Comparison of ENCODE assay signal across 19 cellular contexts in the genomic region with DNA sequence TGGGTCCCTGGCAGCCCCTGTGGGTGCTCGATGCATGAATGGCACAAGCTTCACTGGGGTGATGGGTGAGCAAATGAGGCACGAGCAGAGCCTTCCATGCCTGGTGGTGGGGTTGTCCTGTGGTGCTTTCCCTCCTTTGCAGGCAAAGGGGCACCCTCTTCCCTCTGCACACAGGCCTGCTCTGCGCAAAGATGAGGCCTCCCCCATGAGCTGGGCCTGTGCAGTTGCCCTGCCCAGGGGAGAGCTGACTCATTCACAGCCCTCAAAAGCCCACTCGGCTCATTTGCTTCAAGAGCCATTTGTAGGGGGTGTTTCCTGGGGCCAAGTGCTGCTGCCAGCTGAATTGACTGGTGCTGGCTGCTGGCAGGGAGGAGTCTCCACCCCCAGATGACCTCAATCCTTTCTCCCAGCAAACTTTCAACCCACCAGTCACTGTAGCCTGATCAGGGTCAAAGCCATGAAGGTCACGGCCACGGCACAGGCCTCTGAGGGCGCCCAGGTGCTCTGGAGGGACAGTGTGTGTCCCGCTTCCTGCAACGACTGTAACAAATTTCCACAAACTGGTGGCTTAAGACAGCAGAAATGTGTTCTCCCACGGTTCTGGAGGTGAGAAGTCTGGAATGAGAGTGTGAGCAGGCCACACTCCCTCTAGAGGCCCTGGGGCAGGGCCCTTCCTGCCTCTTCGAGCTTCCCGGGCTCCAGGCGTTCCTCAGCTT. TPM values are rescaled to one million over a fixed set of nuclear protein-coding genes. Genes with fewer than 3 reads are reported as not detected.
DNase-seq lines count a peak whose midpoint lies in the region; ATAC-seq and TF ChIP-seq lines count a peak whose summit lies in the region.
"Had no signal": no experiment of that assay in that cellular context is flagged by ENCODE, and none has a peak within 500 bp of the region (broad histone marks: within the 10 kb centered on the region; RNA-seq: fewer than 3 reads in every experiment).

No MANE protein-coding gene starts in this region.

- H3K27ac Mint-ChIP-seq in nephron progenitor cell (no peak overlapping the region), progenitor cell of endocrine pancreas (no peak overlapping the region)
- H3K27ac Mint-ChIP-seq: activated T-cell treated with anti-CD3 and anti-CD28 coated beads, Interleukin-2, amount 50 U/mL, for 24 hours; CD4-positive, alpha-beta memory T cell had no signal

- DNase-seq in M059J (ENCODE audit: low read depth) = peak; percentile 17
- DNase-seq in left ventricle myocardium inferior = no peak
- peak; percentile 21 for DNase-seq in nephron progenitor cell
- no peak for DNase-seq in progenitor cell of endocrine pancreas (ENCODE audit: low spot score, unreplicated experiment)
- no peak for DNase-seq in globus pallidus (ENCODE audit: low spot score)
- DNase-seq in foreskin fibroblast = no peak
- DNase-seq: activated CD4-positive, alpha-beta T cell treated with anti-CD3 and anti-CD28 coated beads, Interleukin-2, amount 50 U/mL, for 1 hour; activated T-cell treated with anti-CD3 and anti-CD28 coated beads, Interleukin-2, amount 50 U/mL, for 24 hours; CD4-positive, alpha-beta memory T cell; EL; glutamatergic neuron; MV-4-11; NCI-H774; stomach had no signal

- no peak for ATAC-seq in HG03025 (IDR thresholded peaks at IDR 0.05; ENCODE audit: low FRiP score, unreplicated experiment)
- ATAC-seq: activated naive CD4-positive, alpha-beta T cell treated with anti-CD3 and anti-CD28 coated beads, Interleukin-2, amount 50 U/mL, for 72 hours had no signal

- H3K9ac ChIP-seq in BLaER1 treated with 17β-estradiol and CSF1 and Interleukin-3, amounts not matched to agents 10 nM and 100 nM = 0 out of 22 replicates have a peak overlapping the region, but pooled peaks of 1 of the 11 experiments have one; percentile 41

- H3K4me3 ChIP-seq in BLaER1 treated with 17β-estradiol and CSF1 and Interleukin-3, amounts not matched to agents 10 nM and 100 nM = no peak overlapping the region
- H3K4me3 ChIP-seq in left ventricle myocardium inferior = no peak overlapping the region
- no peak overlapping the region for H3K4me3 ChIP-seq in foreskin fibroblast (ENCODE audit: low read depth in 1 of 2, low read length in 2 of 2)
- H3K4me3 ChIP-seq: stomach had no signal

- no peaks in the 10 kb centered on the region for H3K27me3 ChIP-seq in BLaER1 treated with 17β-estradiol and CSF1 and Interleukin-3, amounts not matched to agents 10 nM and 100 nM
- H3K27me3 ChIP-seq in left ventricle myocardium inferior (ENCODE audit: low read depth) = peaks cover 24% of the 10 kb centered on the region

- no peak for TF ChIP-seq CTCF in left ventricle myocardium inferior (IDR thresholded peaks at IDR 0.05; ENCODE audit: borderline replicate concordance)
- TF ChIP-seq CTCF in nephron progenitor cell (IDR thresholded peaks at IDR 0.05) = no peak
- TF ChIP-seq CTCF in progenitor cell of endocrine pancreas (IDR thresholded peaks at IDR 0.05; ENCODE audit: unreplicated experiment) = no peak
- TF ChIP-seq CTCF in foreskin fibroblast (IDR thresholded peaks at IDR 0.05; ENCODE audit: low read depth, low read length) = no peak

- H3K36me3 Mint-ChIP-seq in nephron progenitor cell (ENCODE audit: low read depth) (no peaks in the 10 kb centered on the region), progenitor cell of endocrine pancreas (ENCODE audit: insufficient read depth) (no peaks in the 10 kb centered on the region)
- H3K36me3 Mint-ChIP-seq: activated naive CD4-positive, alpha-beta T cell treated with anti-CD3 and anti-CD28 coated beads, Interleukin-2, amount 50 U/mL, for 72 hours; brain; CD4-positive, alpha-beta memory T cell had no signal

- intact Hi-C loops in left ventricle myocardium inferior (cut with micrococcal nuclease) = no loop called here

- no peaks in the 10 kb centered on the region for H4K20me1 ChIP-seq in BLaER1 treated with 17β-estradiol and CSF1 and Interleukin-3, amounts not matched to agents 10 nM and 100 nM

- peaks cover 0 to 41% (median 17%) of the 10 kb centered on the region in 10 experiments; a peak in 15 of 20 replicates for H3K4me1 ChIP-seq in BLaER1 treated with 17β-estradiol and CSF1 and Interleukin-3, amounts not matched to agents 10 nM and 100 nM
- peaks cover 8% of the 10 kb centered on the region for H3K4me1 ChIP-seq in left ventricle myocardium inferior
- H3K4me1 ChIP-seq: stomach had no signal

- H3K27me3 Mint-ChIP-seq in nephron progenitor cell (ENCODE audit: low read depth, poor library complexity) = peaks cover 31% of the 10 kb centered on the region
- H3K27me3 Mint-ChIP-seq in progenitor cell of endocrine pancreas = peaks cover 20% of the 10 kb centered on the region

- peak overlapping the region; percentile 9 for H3K4me3 Mint-ChIP-seq in nephron progenitor cell
- H3K4me3 Mint-ChIP-seq in progenitor cell of endocrine pancreas (ENCODE audit: low read depth) = no peak overlapping the region
- H3K4me3 Mint-ChIP-seq: activated T-cell treated with anti-CD3 and anti-CD28 coated beads, Interleukin-2, amount 50 U/mL, for 24 hours; CD4-positive, alpha-beta memory T cell had no signal

- H3K9me3 Mint-ChIP-seq in nephron progenitor cell (no peaks in the 10 kb centered on the region), progenitor cell of endocrine pancreas (ENCODE audit: low read depth) (no peaks in the 10 kb centered on the region)
- H3K9me3 Mint-ChIP-seq: activated naive CD4-positive, alpha-beta T cell treated with anti-CD3 and anti-CD28 coated beads, Interleukin-2, amount 50 U/mL, for 72 hours; activated T-cell treated with anti-CD3 and anti-CD28 coated beads, Interleukin-2, amount 50 U/mL, for 24 hours; CD4-positive, alpha-beta memory T cell had no signal

- H3K4me1 Mint-ChIP-seq in nephron progenitor cell (peaks cover 32% of the 10 kb centered on the region), progenitor cell of endocrine pancreas (ENCODE audit: low read depth) (peaks cover 8% of the 10 kb centered on the region)
- H3K4me1 Mint-ChIP-seq: CD4-positive, alpha-beta memory T cell had no signal

- H3K4me2 ChIP-seq in BLaER1 treated with 17β-estradiol and CSF1 and Interleukin-3, amounts not matched to agents 10 nM and 100 nM = peak overlapping the region in 6 of 11 experiments; percentile 20 to 41 (median 28); a peak in 11 of 22 replicates

- peaks cover 9 to 17% (median 11%) of the 10 kb centered on the region in 11 experiments; a peak in 19 of 22 replicates for H3K9me3 ChIP-seq in BLaER1 treated with 17β-estradiol and CSF1 and Interleukin-3, amounts not matched to agents 10 nM and 100 nM (replicated peaks in 1 of 11)
- no peaks in the 10 kb centered on the region for H3K9me3 ChIP-seq in left ventricle myocardium inferior (replicated peaks)
- H3K9me3 ChIP-seq: stomach had no signal

- 0 out of 22 replicates have a peak overlapping the region, but pooled peaks of 2 of the 11 experiments have one; percentile 1 for H3K27ac ChIP-seq in BLaER1 treated with 17β-estradiol and CSF1 and Interleukin-3, amounts not matched to agents 10 nM and 100 nM
- H3K27ac ChIP-seq in left ventricle myocardium inferior (replicated peaks) = peak overlapping the region; percentile 8
- H3K27ac ChIP-seq: stomach had no signal

- no peaks in the 10 kb centered on the region for H3K36me3 ChIP-seq in BLaER1 treated with 17β-estradiol and CSF1 and Interleukin-3, amounts not matched to agents 10 nM and 100 nM
- H3K36me3 ChIP-seq in left ventricle myocardium inferior = no peaks in the 10 kb centered on the region
- H3K36me3 ChIP-seq: stomach had no signal

RNA-seq across cellular contexts. Expression of gene ANO1, which starts 48.8 kb away (rescaled TPM):
- total RNA-seq in M059J (2014; rRNA removed; shearing (Covaris generic)) = not detected in 2 replicates
- total RNA-seq in left ventricle myocardium inferior (7.7 TPM), progenitor cell of endocrine pancreas (8.7 and 9.1 TPM in 2 replicates)
- total RNA-seq: CD4-positive, alpha-beta memory T cell; dermis microvascular lymphatic vessel endothelial cell had no signal

Comparison
In these comparisons a context has a peak if more than half of its experiments do, and no peak if none do; other contexts are left out.
1. DNase-seq: peak in M059J (single experiment) and nephron progenitor cell (single experiment); none in left ventricle myocardium inferior (single experiment), progenitor cell of endocrine pancreas (single experiment), globus pallidus (single experiment) and foreskin fibroblast (0 of 2).